Comparison of ENCODE assay signal across 33 cellular contexts in the genomic region with DNA sequence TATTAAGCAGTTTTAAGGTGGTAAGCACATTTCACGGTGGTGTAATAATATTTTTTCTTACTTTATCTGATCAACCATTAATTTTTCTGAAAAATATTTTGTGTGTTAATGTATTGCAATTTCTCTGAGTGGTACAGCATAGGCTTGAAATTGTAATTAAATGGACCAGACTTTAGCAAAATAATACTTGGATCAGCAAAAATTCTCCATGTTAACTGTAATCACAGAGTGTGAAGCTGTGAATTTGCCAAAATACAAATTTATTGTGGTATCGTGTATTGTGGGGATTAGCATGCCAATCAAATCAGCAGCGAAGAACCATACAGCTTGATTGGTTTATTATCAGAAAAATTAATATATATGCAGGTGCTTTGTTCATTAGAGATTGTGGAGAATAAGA.
"Had no signal": no experiment of that assay in that cellular context is flagged by ENCODE, and none has a peak within 500 bp of the region (broad histone marks: within the 10 kb centered on the region; RNA-seq: fewer than 3 reads in every experiment).

No MANE protein-coding gene starts in this region.

- DNase-seq: activated effector memory CD4-positive, alpha-beta T cell treated with anti-CD3 and anti-CD28 coated beads, Interleukin-2, amount 50 U/mL, for 16 hours; activated effector memory CD4-positive, alpha-beta T cell treated with Interleukin-2 at 50 U/mL for 16 hours; activated gamma-delta T cell; activated gamma-delta T cell treated with Interleukin-2 at 50 U/mL for 16 hours; activated naive CD4-positive, alpha-beta T cell; activated naive CD4-positive, alpha-beta T cell treated with anti-CD3 and anti-CD28 coated beads for 36 hours; activated naive CD4-positive, alpha-beta T cell treated with anti-CD3 and anti-CD28 coated beads, Interleukin-2, amount 10 ng/mL, durations not matched to agents 7 days and 5 days; activated naive CD4-positive, alpha-beta T cell treated with anti-CD3 and anti-CD28 coated beads, Interleukin-2, amount 50 U/mL, for 16 hours; activated naive CD4-positive, alpha-beta T cell treated with Interleukin-2 at 50 U/mL for 16 hours; activated naive CD8-positive, alpha-beta T cell treated with anti-CD3 and anti-CD28 coated beads for 36 hours; activated naive CD8-positive, alpha-beta T cell treated with anti-CD3 and anti-CD28 coated beads, Interleukin-2, amount 10 ng/mL, durations not matched to agents 7 days and 5 days; activated naive CD8-positive, alpha-beta T cell treated with anti-CD3 and anti-CD28 coated beads, Interleukin-2, amount 50 U/mL, for 24 hours; activated T-cell treated with anti-CD3 and anti-CD28 coated beads, Interleukin-2, amount 50 U/mL, for 24 hours; activated T-cell treated with anti-CD3 and anti-CD28 coated beads, Interleukin-2, amount 50 U/mL, for 4 hours; activated T-cell treated with anti-CD3 and anti-CD28 coated beads, Interleukin-2, amount 50 U/mL, for 48 hours; activated T-cell treated with anti-CD3 and anti-CD28 coated beads, Interleukin-2, amount 50 U/mL, for 72 hours; adrenal gland; amniotic stem cell; amygdala; anterior cingulate cortex; aorta; body of pancreas; brain microvascular endothelial cell; caudate nucleus; central memory CD4-positive, alpha-beta T cell; cerebellar nuclear complex had no signal

- H3K36me3 ChIP-seq: adrenal gland, ascending aorta, brain microvascular endothelial cell, breast epithelium, cardiac muscle cell had no signal

- FAIRE-seq: astrocyte, bronchial epithelial cell had no signal

- H3K27ac ChIP-seq: adrenal gland, ascending aorta, body of pancreas, brain microvascular endothelial cell, breast epithelium, cardiac muscle cell had no signal

- ATAC-seq: activated naive CD4-positive, alpha-beta T cell treated with anti-CD3 and anti-CD28 coated beads, Interleukin-2, amount 50 U/mL, for 72 hours; activated naive CD8-positive, alpha-beta T cell treated with anti-CD3 and anti-CD28 coated beads, Interleukin-2, amount 50 U/mL, for 24 hours; activated T-cell treated with anti-CD3 and anti-CD28 coated beads, Interleukin-2, amount 50 U/mL, for 4 hours; activated T-cell treated with anti-CD3 and anti-CD28 coated beads, Interleukin-2, amount 50 U/mL, for 72 hours; activated T-helper 17 cell treated with anti-CD3 and anti-CD28 coated beads, Interleukin-2, amount 50 U/mL, for 72 hours; body of pancreas had no signal

- H3K4me3 ChIP-seq: adrenal gland, ascending aorta, body of pancreas, breast epithelium, cardiac muscle cell had no signal

- H3K27me3 ChIP-seq: adrenal gland, ascending aorta, body of pancreas, brain microvascular endothelial cell, breast epithelium, cardiac muscle cell had no signal

- H3K9me3 ChIP-seq: adrenal gland, ascending aorta, body of pancreas, breast epithelium had no signal

- H3K4me1 ChIP-seq: adrenal gland, ascending aorta, body of pancreas, breast epithelium had no signal
